8 cellular contexts compared by ENCODE assay signal in genomic region chr1:232950919-232951579, GRCh38. TPM values are rescaled to one million over a fixed set of nuclear protein-coding genes. Genes with fewer than 3 reads are reported as not detected.
DNase-seq lines count a peak whose midpoint lies in the region; ATAC-seq and TF ChIP-seq lines count a peak whose summit lies in the region.

No MANE protein-coding gene starts in this region.

- H3F3A ChIP-seq in SK-N-SH (replicated peaks; ENCODE audit: insufficient read depth): no peaks in the 10 kb centered on the region

- no peaks in the 10 kb centered on the region for H4K20me1 ChIP-seq in SK-N-SH (ENCODE audit: insufficient read depth)

- no peak for TF ChIP-seq EP300 in SK-N-SH (IDR thresholded peaks at IDR 0.05; ENCODE audit: borderline replicate concordance in 1 of 2, low read depth in 1 of 2, low read length in 1 of 2)
- TF ChIP-seq EP300 in suprapubic skin (IDR thresholded peaks at IDR 0.05): no peak

- TF ChIP-seq POLR2A in GM18951 (IDR thresholded peaks at IDR 0.05; ENCODE audit: extremely low read depth, insufficient read depth, insufficient read length) (peak; percentile 17), suprapubic skin (IDR thresholded peaks at IDR 0.05) (no peak)

- H3K27ac ChIP-seq in SK-N-SH (ENCODE audit: low read depth in 2 of 2, low read length in 1 of 2): peak overlapping the region; percentile 70 to 96; a peak in 3 of 4 replicates
- H3K27ac ChIP-seq in suprapubic skin: peak overlapping the region; percentile 59

- peak overlapping the region; percentile 81 to 87 for H3K4me3 ChIP-seq in SK-N-SH (ENCODE audit: low read depth in 2 of 2, low read length in 1 of 2)
- H3K4me3 ChIP-seq in suprapubic skin: peak overlapping the region; percentile 69

- H3K9me2 ChIP-seq in SK-N-SH: no peaks in the 10 kb centered on the region

- H3K79me2 ChIP-seq in SK-N-SH (ENCODE audit: insufficient read depth): peaks cover 4% of the 10 kb centered on the region; the same call in 1 of the 2 replicates

- no peaks in the 10 kb centered on the region for H3K9me3 ChIP-seq in SK-N-SH
- H3K9me3 ChIP-seq in suprapubic skin: no peaks in the 10 kb centered on the region

- CTCF ChIA-PET in SK-N-SH (lab: Yijun Ruan, JAX): interaction anchor here (3.5 kb wide), 1 partner anchor 28 kb away, joined by 15 read pairs; no protein-coding TSS in a partner anchor

- peak overlapping the region; percentile 83 for H3K4me2 ChIP-seq in SK-N-SH

- intact Hi-C loops in CD14-positive monocyte (cut with micrococcal nuclease): loop anchor here in 1 of 2 donors (10.0 kb wide), 1 partner anchor 316 kb away; the partner anchor contains the start of gene SIPA1L2

- ATAC-seq in HG03520 (IDR thresholded peaks at IDR 0.05; ENCODE audit: unreplicated experiment): peak; percentile 3
- peak; percentile 18 for ATAC-seq in left lobe of liver

- H3K9me3 Mint-ChIP-seq in CD14-positive monocyte: no peaks in the 10 kb centered on the region

- DNase-seq in CD14-positive monocyte (ENCODE audit: low spot score) (no peak), SK-N-SH (peak; percentile 27), cerebellar cortex (ENCODE audit: low spot score) (peak; percentile 56), left lobe of liver (ENCODE audit: low spot score) (no peak), suprapubic skin (ENCODE audit: low spot score in 2 of 2) (no peak), UCSD-AML1 (lab: John Stamatoyannopoulos, UW; ENCODE audit: unreplicated experiment) (no peak)

- peaks cover 30% of the 10 kb centered on the region for H3K4me1 Mint-ChIP-seq in CD14-positive monocyte

- 14% methylated on average over 13 of the region's 13 CpGs for WGBS in SK-N-SH (ENCODE audit: low lambda C conversion rate)
- 10% methylated on average over 13 of the region's 13 CpGs for WGBS in suprapubic skin

- TF ChIP-seq CTCF in CD14-positive monocyte (IDR thresholded peaks at IDR 0.05) (no peak), SK-N-SH (IDR thresholded peaks at IDR 0.05) (no peak), suprapubic skin (IDR thresholded peaks at IDR 0.05) (no peak)

- H3K36me3 ChIP-seq in SK-N-SH (replicated peaks in 1 of 2; ENCODE audit: control insufficient read depth in 1 of 2, insufficient read depth in 2 of 2, low read length in 1 of 2) (peaks cover 0 to 2% of the 10 kb centered on the region in 2 experiments), suprapubic skin (no peaks in the 10 kb centered on the region)

- in situ Hi-C loops in GM18951 (cut with MboI; ENCODE audit: low sequenced_read_pairs, unreplicated experiment): no loop called here

- H3K9ac ChIP-seq in SK-N-SH: peak overlapping the region; percentile 67

- peak overlapping the region; percentile 20 to 93 (median 91) for H3K27ac Mint-ChIP-seq in CD14-positive monocyte

- H3K4me1 ChIP-seq in SK-N-SH (ENCODE audit: control insufficient read depth in 1 of 2, insufficient read depth in 2 of 2, low read depth in 1 of 2, low read length in 1 of 2) (peaks cover 0 to 20% of the 10 kb centered on the region in 2 experiments; a peak in 3 of 4 replicates), suprapubic skin (peaks cover 28% of the 10 kb centered on the region)

- POLR2A ChIA-PET in SK-N-SH (lab: Yijun Ruan, JAX): no interaction called here

- no peaks in the 10 kb centered on the region for H3K27me3 ChIP-seq in SK-N-SH (ENCODE audit: insufficient read depth)
- no peaks in the 10 kb centered on the region for H3K27me3 ChIP-seq in suprapubic skin

- TF ChIP-seq RAD21 in SK-N-SH (IDR thresholded peaks at IDR 0.05; ENCODE audit: low read length): no peak

- H2AFZ ChIP-seq in SK-N-SH (ENCODE audit: low read depth): peak overlapping the region; percentile 95

- peaks cover 2 to 3% of the 10 kb centered on the region in 2 donors for H3K36me3 Mint-ChIP-seq in CD14-positive monocyte

- H3K4me3 Mint-ChIP-seq in CD14-positive monocyte: peak overlapping the region; percentile 89 to 97

- H3K27me3 Mint-ChIP-seq in CD14-positive monocyte (ENCODE audit: low read depth in 3 of 3): peaks cover 0 to 2% (median 0%) of the 10 kb centered on the region in 3 donors

TF ChIP-seq in SK-N-SH, 30 proteins besides CTCF, POLR2A, EP300 and RAD21:
- TF ChIP-seq, protein P1, sequence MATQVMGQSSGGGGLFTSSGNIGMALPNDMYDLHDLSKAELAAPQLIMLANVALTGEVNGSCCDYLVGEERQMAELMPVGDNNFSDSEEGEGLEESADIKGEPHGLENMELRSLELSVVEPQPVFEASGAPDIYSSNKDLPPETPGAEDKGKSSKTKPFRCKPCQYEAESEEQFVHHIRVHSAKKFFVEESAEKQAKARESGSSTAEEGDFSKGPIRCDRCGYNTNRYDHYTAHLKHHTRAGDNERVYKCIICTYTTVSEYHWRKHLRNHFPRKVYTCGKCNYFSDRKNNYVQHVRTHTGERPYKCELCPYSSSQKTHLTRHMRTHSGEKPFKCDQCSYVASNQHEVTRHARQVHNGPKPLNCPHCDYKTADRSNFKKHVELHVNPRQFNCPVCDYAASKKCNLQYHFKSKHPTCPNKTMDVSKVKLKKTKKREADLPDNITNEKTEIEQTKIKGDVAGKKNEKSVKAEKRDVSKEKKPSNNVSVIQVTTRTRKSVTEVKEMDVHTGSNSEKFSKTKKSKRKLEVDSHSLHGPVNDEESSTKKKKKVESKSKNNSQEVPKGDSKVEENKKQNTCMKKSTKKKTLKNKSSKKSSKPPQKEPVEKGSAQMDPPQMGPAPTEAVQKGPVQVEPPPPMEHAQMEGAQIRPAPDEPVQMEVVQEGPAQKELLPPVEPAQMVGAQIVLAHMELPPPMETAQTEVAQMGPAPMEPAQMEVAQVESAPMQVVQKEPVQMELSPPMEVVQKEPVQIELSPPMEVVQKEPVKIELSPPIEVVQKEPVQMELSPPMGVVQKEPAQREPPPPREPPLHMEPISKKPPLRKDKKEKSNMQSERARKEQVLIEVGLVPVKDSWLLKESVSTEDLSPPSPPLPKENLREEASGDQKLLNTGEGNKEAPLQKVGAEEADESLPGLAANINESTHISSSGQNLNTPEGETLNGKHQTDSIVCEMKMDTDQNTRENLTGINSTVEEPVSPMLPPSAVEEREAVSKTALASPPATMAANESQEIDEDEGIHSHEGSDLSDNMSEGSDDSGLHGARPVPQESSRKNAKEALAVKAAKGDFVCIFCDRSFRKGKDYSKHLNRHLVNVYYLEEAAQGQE (IDR thresholded peaks at IDR 0.05; ENCODE audit: low read depth, low read length): peak; percentile 88
- TF ChIP-seq FOSL2 (IDR thresholded peaks at IDR 0.05; ENCODE audit: borderline replicate concordance, low read depth): no peak
- no peak for TF ChIP-seq CHD2 (IDR thresholded peaks at IDR 0.05; ENCODE audit: low read length, partially characterized antibody)
- TF ChIP-seq, protein P2, sequence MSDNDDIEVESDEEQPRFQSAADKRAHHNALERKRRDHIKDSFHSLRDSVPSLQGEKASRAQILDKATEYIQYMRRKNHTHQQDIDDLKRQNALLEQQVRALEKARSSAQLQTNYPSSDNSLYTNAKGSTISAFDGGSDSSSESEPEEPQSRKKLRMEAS (IDR thresholded peaks at IDR 0.05; ENCODE audit: low read depth): no peak
- no peak for TF ChIP-seq GABPA (IDR thresholded peaks at IDR 0.05; ENCODE audit: low read depth)
- 0 out of 2 replicates have a peak, but pooled peaks have one; percentile 36 for TF ChIP-seq SIN3A (IDR thresholded peaks at IDR 0.05; ENCODE audit: borderline replicate concordance, low read depth, low read length)
- no peak for TF ChIP-seq RCOR1 (IDR thresholded peaks at IDR 0.05; ENCODE audit: low read length)
- TF ChIP-seq MXI1 (IDR thresholded peaks at IDR 0.05; ENCODE audit: low read depth, low read length): peak; percentile 30; the same call in 1 of the 2 replicates

RNA-seq across cellular contexts. Expression of gene NTPCR, which starts 0.6 kb away (rescaled TPM):
- 10 to 100 TPM; 31.7 to 42.0 TPM for polyA plus RNA-seq in CD14-positive monocyte
- polyA plus RNA-seq in SK-N-SH (2012; rRNA removed): 20.8 and 20.9 TPM in 2 replicates
- 23.5 and 25.1 TPM in 2 replicates for polyA plus RNA-seq in SK-N-SH (2012; cell fraction: cytosol; rRNA removed)
- polyA plus RNA-seq in SK-N-SH (2012; cell fraction: nucleus; rRNA removed): 15.5 and 17.7 TPM in 2 replicates
- total RNA-seq in left lobe of liver: 18.5 TPM
- 10 to 100 TPM; 18.6 to 35.9 (median 28.4) TPM for total RNA-seq in suprapubic skin

Comparison
In these comparisons a context has a peak if more than half of its experiments do, and no peak if none do; other contexts are left out.
1. DNase-seq: peak in SK-N-SH (single experiment) and cerebellar cortex (single experiment); none in CD14-positive monocyte (single experiment), left lobe of liver (single experiment), suprapubic skin (0 of 2) and UCSD-AML1 (single experiment).